24 cellular contexts compared by ENCODE assay signal in the genomic region with DNA sequence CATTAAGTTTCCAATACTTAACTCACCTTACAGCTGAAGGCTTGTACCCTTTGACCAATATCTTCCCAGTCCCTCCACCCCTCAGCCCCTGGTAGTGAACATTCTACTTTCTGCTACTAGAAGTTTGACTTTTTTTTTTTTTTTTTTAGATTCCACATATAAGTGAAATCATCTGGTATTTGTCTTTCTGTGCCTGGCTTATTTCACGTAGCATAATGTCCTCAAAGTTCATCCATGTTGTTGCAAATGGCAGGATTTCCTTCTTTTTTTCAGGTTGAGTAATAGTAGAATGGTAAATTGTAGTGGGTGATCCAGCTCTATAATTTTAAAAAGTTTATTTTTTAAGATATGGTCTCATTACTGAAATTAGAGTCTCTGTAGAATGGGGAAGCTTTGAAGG.
DNase-seq lines count a peak whose midpoint lies in the region; ATAC-seq and TF ChIP-seq lines count a peak whose summit lies in the region.
"Had no signal": no experiment of that assay in that cellular context is flagged by ENCODE, and none has a peak within 500 bp of the region (broad histone marks: within the 10 kb centered on the region; RNA-seq: fewer than 3 reads in every experiment).

No MANE protein-coding gene starts in this region.

- ATAC-seq in SK-N-SH treated with all-trans-retinoic acid at 6 μM for 48 hours = no peak
- ATAC-seq: GM12878 had no signal

- H3K27me3 Mint-ChIP-seq in nephron progenitor cell (ENCODE audit: low read depth, poor library complexity) = no peaks in the 10 kb centered on the region

- H3K27me3 ChIP-seq in left ventricle myocardium inferior (ENCODE audit: low read depth) (peaks cover 20% of the 10 kb centered on the region), ascending aorta (no peaks in the 10 kb centered on the region)
- H3K27me3 ChIP-seq: BE2C, BLaER1 had no signal

- no peaks in the 10 kb centered on the region for H3K9me3 Mint-ChIP-seq in nephron progenitor cell
- H3K9me3 Mint-ChIP-seq: CD4-positive, alpha-beta memory T cell; CD4-positive, CD25-positive, alpha-beta regulatory T cell; CD8-positive, alpha-beta memory T cell had no signal

- H3K36me3 ChIP-seq in left ventricle myocardium inferior (no peaks in the 10 kb centered on the region), ascending aorta (no peaks in the 10 kb centered on the region)
- H3K36me3 ChIP-seq: BE2C, BLaER1 had no signal

- peaks cover 86% of the 10 kb centered on the region for H3K4me1 Mint-ChIP-seq in nephron progenitor cell
- H3K4me1 Mint-ChIP-seq: CD14-positive monocyte; CD4-positive, alpha-beta memory T cell; CD4-positive, CD25-positive, alpha-beta regulatory T cell; CD8-positive, alpha-beta memory T cell had no signal

- H3K36me3 Mint-ChIP-seq in nephron progenitor cell (ENCODE audit: low read depth) = no peaks in the 10 kb centered on the region
- H3K36me3 Mint-ChIP-seq: CD14-positive monocyte; CD4-positive, alpha-beta memory T cell; CD4-positive, CD25-positive, alpha-beta regulatory T cell; CD8-positive, alpha-beta memory T cell had no signal

- no peak for TF ChIP-seq CTCF in nephron progenitor cell (IDR thresholded peaks at IDR 0.05)
- TF ChIP-seq CTCF in left ventricle myocardium inferior (IDR thresholded peaks at IDR 0.05; ENCODE audit: borderline replicate concordance) = no peak
- no peak for TF ChIP-seq CTCF in ascending aorta (IDR thresholded peaks at IDR 0.05)

- H3K27ac Mint-ChIP-seq in nephron progenitor cell = peak overlapping the region; percentile 96
- H3K27ac Mint-ChIP-seq: CD14-positive monocyte; CD4-positive, alpha-beta memory T cell; CD4-positive, CD25-positive, alpha-beta regulatory T cell; CD8-positive, alpha-beta memory T cell had no signal

- H3K9me3 ChIP-seq in left ventricle myocardium inferior (replicated peaks) (no peaks in the 10 kb centered on the region), ascending aorta (no peaks in the 10 kb centered on the region)
- H3K9me3 ChIP-seq: BE2C, BLaER1 had no signal

- intact Hi-C loops in left ventricle myocardium inferior (cut with micrococcal nuclease) = no loop called here
- intact Hi-C loops in ascending aorta (cut with DNase I) = no loop called here

- H3K4me3 ChIP-seq in left ventricle myocardium inferior (no peak overlapping the region), ascending aorta (no peak overlapping the region)
- H3K4me3 ChIP-seq: BLaER1, GM12878 had no signal

- H3K27ac ChIP-seq in left ventricle myocardium inferior (replicated peaks) = no peak overlapping the region
- no peak overlapping the region for H3K27ac ChIP-seq in ascending aorta
- H3K27ac ChIP-seq: BLaER1 had no signal

- DNase-seq in SK-N-DZ (ENCODE audit: low spot score) (peak; percentile 63), nephron progenitor cell (no peak), left ventricle myocardium inferior (no peak), ascending aorta (ENCODE audit: low spot score in 2 of 2) (no peak), cerebellar nuclear complex (lab: John Stamatoyannopoulos, UW) (no peak)
- DNase-seq: 8988T; ACHN; BE2C; C1 segment of cervical spinal cord; CD4-positive, alpha-beta memory T cell; CD4-positive, CD25-positive, alpha-beta regulatory T cell; CD8-positive, alpha-beta memory T cell; COR-L47; DMS 273 treated with DMSO at 0.1 percent for 48 hours; DMS153; DMS53; DMS79; DND-41; EL; GDM1 had no signal

- no peaks in the 10 kb centered on the region for H3K4me1 ChIP-seq in left ventricle myocardium inferior
- H3K4me1 ChIP-seq in ascending aorta = no peaks in the 10 kb centered on the region
- H3K4me1 ChIP-seq: BE2C, BLaER1 had no signal

- no peak overlapping the region for H3K4me3 Mint-ChIP-seq in nephron progenitor cell
- H3K4me3 Mint-ChIP-seq: CD14-positive monocyte; CD4-positive, alpha-beta memory T cell; CD4-positive, CD25-positive, alpha-beta regulatory T cell; CD8-positive, alpha-beta memory T cell had no signal

TF ChIP-seq in SK-N-SH treated with all-trans-retinoic acid at 6 μM for 48 hours, 23 proteins besides CTCF, POLR2A, EP300 and RAD21:
- TF ChIP-seq ISL1 (CRISPR knock-in tag; IDR thresholded peaks at IDR 0.05) (peak; percentile 61), SNAI2 (CRISPR knock-in tag; IDR thresholded peaks at IDR 0.05) (no peak), ZFP3 (CRISPR knock-in tag; IDR thresholded peaks at IDR 0.05) (no peak), GLIS3 (CRISPR knock-in tag; IDR thresholded peaks at IDR 0.05) (no peak), TCF4 (CRISPR knock-in tag; IDR thresholded peaks at IDR 0.05; ENCODE audit: borderline replicate concordance) (peak; percentile 56)
- TF ChIP-seq, protein P1, sequence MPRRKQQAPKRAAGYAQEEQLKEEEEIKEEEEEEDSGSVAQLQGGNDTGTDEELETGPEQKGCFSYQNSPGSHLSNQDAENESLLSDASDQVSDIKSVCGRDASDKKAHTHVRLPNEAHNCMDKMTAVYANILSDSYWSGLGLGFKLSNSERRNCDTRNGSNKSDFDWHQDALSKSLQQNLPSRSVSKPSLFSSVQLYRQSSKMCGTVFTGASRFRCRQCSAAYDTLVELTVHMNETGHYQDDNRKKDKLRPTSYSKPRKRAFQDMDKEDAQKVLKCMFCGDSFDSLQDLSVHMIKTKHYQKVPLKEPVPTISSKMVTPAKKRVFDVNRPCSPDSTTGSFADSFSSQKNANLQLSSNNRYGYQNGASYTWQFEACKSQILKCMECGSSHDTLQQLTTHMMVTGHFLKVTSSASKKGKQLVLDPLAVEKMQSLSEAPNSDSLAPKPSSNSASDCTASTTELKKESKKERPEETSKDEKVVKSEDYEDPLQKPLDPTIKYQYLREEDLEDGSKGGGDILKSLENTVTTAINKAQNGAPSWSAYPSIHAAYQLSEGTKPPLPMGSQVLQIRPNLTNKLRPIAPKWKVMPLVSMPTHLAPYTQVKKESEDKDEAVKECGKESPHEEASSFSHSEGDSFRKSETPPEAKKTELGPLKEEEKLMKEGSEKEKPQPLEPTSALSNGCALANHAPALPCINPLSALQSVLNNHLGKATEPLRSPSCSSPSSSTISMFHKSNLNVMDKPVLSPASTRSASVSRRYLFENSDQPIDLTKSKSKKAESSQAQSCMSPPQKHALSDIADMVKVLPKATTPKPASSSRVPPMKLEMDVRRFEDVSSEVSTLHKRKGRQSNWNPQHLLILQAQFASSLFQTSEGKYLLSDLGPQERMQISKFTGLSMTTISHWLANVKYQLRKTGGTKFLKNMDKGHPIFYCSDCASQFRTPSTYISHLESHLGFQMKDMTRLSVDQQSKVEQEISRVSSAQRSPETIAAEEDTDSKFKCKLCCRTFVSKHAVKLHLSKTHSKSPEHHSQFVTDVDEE (CRISPR knock-in tag; IDR thresholded peaks at IDR 0.05) = 0 out of 2 replicates have a peak, but pooled peaks have one; percentile 13
TF ChIP-seq in SK-N-SH treated with all-trans-retinoic acid at 6 μM for 48 hours: peak in this region for 3.
